Comparison of ENCODE assay signal across 26 cellular contexts in genomic region chr1:183993132-183993531, GRCh38. TPM values are rescaled to one million over a fixed set of nuclear protein-coding genes. Genes with fewer than 3 reads are reported as not detected.
DNase-seq lines count a peak whose midpoint lies in the region; ATAC-seq, FAIRE-seq and TF ChIP-seq lines count a peak whose summit lies in the region.
"Had no signal": no experiment of that assay in that cellular context is flagged by ENCODE, and none has a peak within 500 bp of the region (broad histone marks: within the 10 kb centered on the region; RNA-seq: fewer than 3 reads in every experiment).

No MANE protein-coding gene starts in this region.

- no peak overlapping the region for H2BK15ac ChIP-seq in IMR-90 (ENCODE audit: low read depth, low read length)

- 0 out of 2 replicates have a peak overlapping the region, but pooled peaks have one; percentile 57 for H3K4ac ChIP-seq in IMR-90 (ENCODE audit: low read depth, low read length)

- H3K4me2 ChIP-seq in IMR-90 (ENCODE audit: low read depth, low read length) (no peak overlapping the region), K562 (ENCODE audit: insufficient read depth, low read length) (no peak overlapping the region; the same call in 1 of the 2 replicates)
- H3K4me2 ChIP-seq: neural progenitor cell had no signal

- TF ChIP-seq POLR2A in IMR-90 (IDR thresholded peaks at IDR 0.05; ENCODE audit: low read depth, low read length) (no peak), K562 (conservative IDR thresholded peaks at IDR 0.05) (no peak)

- TF ChIP-seq EP300 in K562 (IDR thresholded peaks at IDR 0.05; ENCODE audit: low read length), result peak; percentile 93

- ATAC-seq in IMR-90 (ENCODE audit: low read depth), result no peak
- ATAC-seq in K562, result peak; percentile 14; the same call in 2 of the 3 replicates
- no peak for ATAC-seq in GM19452 (IDR thresholded peaks at IDR 0.05; ENCODE audit: unreplicated experiment)
- ATAC-seq in HG02973 (IDR thresholded peaks at IDR 0.05; ENCODE audit: unreplicated experiment), result no peak
- ATAC-seq: activated CD8-positive, alpha-beta T cell treated with anti-CD3 and anti-CD28 coated beads, Interleukin-2, amount 10 ng/mL, durations not matched to agents 7 days and 5 days; gastrocnemius medialis had no signal

- H3K9me3 ChIP-seq in IMR-90 (ENCODE audit: control insufficient read depth, insufficient read depth, low read length), result no peaks in the 10 kb centered on the region
- H3K9me3 ChIP-seq in K562 (replicated peaks; ENCODE audit: control insufficient read depth, insufficient read depth, low read depth, low read length), result no peaks in the 10 kb centered on the region
- H3K9me3 ChIP-seq: esophagus muscularis mucosa, gastrocnemius medialis, prostate gland, SJSA1, suprapubic skin had no signal

- no peak overlapping the region for H4K5ac ChIP-seq in IMR-90 (ENCODE audit: low read depth, low read length)

- H4K20me1 ChIP-seq in IMR-90 (ENCODE audit: insufficient read depth, low read length) (no peaks in the 10 kb centered on the region), K562 (replicated peaks; ENCODE audit: control insufficient read depth, insufficient read depth, low read length) (no peaks in the 10 kb centered on the region)

- no peak overlapping the region for H3K4me3 ChIP-seq in IMR-90 (ENCODE audit: insufficient read depth, low read depth, low read length)
- H3K4me3 ChIP-seq in K562, result no peak overlapping the region
- H3K4me3 ChIP-seq: esophagus muscularis mucosa, gastrocnemius medialis, neural progenitor cell, prostate gland, SJSA1, suprapubic skin had no signal

- BruUV-seq in IMR-90 (replicated peaks; lab: Mats Ljungman, UMichigan) (no TSS peak), K562 (replicated peaks; lab: Mats Ljungman, UMichigan) (no TSS peak)

- no peaks in the 10 kb centered on the region for H3K36me3 ChIP-seq in IMR-90 (ENCODE audit: control insufficient read depth, insufficient read depth, low read length)
- no peaks in the 10 kb centered on the region for H3K36me3 ChIP-seq in K562 (ENCODE audit: control insufficient read depth, insufficient read depth, low read length)
- H3K36me3 ChIP-seq: brain microvascular endothelial cell, esophagus muscularis mucosa, gastrocnemius medialis, neural progenitor cell, prostate gland, SJSA1, suprapubic skin had no signal

- peaks cover 8% of the 10 kb centered on the region for H3K4me1 ChIP-seq in IMR-90 (ENCODE audit: control insufficient read depth, insufficient read depth, low read length)
- peaks cover 10 to 73% of the 10 kb centered on the region in 2 experiments for H3K4me1 ChIP-seq in K562 (replicated peaks in 1 of 2; ENCODE audit: control insufficient read depth in 2 of 2, insufficient read depth in 2 of 2, low read length in 2 of 2)
- H3K4me1 ChIP-seq: prostate gland, suprapubic skin had no signal

- TF ChIP-seq RAD21 in IMR-90 (IDR thresholded peaks at IDR 0.05; ENCODE audit: low read length), result no peak
- peak in 1 of 2 experiments; percentile 9; a peak in 2 of 4 replicates for TF ChIP-seq RAD21 in K562 (CRISPR knock-in tag; conservative IDR thresholded peaks at IDR 0.05 in 1 of 2, IDR thresholded peaks at IDR 0.05 in 1 of 2)

- 0 out of 3 replicates have a peak, but pooled peaks cover 5% of the 10 kb centered on the region for H3K79me2 ChIP-seq in K562 (ENCODE audit: control insufficient read depth, insufficient read depth, low read length)

- POLR2A ChIA-PET in IMR-90 (lab: Charles Lee; ENCODE audit: unreplicated experiment) (no interaction called here), K562 (lab: Yijun Ruan, JAX) (interaction anchor here (0.8 to 1.7 kb wide), 4 partner anchors 11 to 65 kb away, joined by 3 read pairs; no protein-coding TSS in a partner anchor)

- H3K14ac ChIP-seq in IMR-90 (replicated peaks; ENCODE audit: low read depth, low read length), result no peak overlapping the region

- H4K8ac ChIP-seq in IMR-90 (ENCODE audit: low read depth in 2 of 2, low read length in 2 of 2), result no peak overlapping the region

- H3K9me1 ChIP-seq in IMR-90 (ENCODE audit: insufficient read depth, low read length), result peaks cover 3% of the 10 kb centered on the region
- H3K9me1 ChIP-seq in K562 (ENCODE audit: control insufficient read depth, insufficient read depth, low read length), result no peaks in the 10 kb centered on the region

- no peak overlapping the region for H2AK9ac ChIP-seq in IMR-90 (replicated peaks; ENCODE audit: low read depth, low read length, poor library complexity)

- TF ChIP-seq CTCF in IMR-90 (conservative IDR thresholded peaks at IDR 0.05; ENCODE audit: low read depth, low read length) (no peak), K562 (IDR thresholded peaks at IDR 0.05 in 2 of 3, conservative IDR thresholded peaks at IDR 0.05 in 1 of 3; ENCODE audit: insufficient read depth in 2 of 3, low read depth in 1 of 3, low read length in 3 of 3) (no peak)

- no peak overlapping the region for H2BK120ac ChIP-seq in IMR-90 (ENCODE audit: low read depth, low read length)

- H3K23ac ChIP-seq in IMR-90 (ENCODE audit: low read depth, low read length), result no peak overlapping the region

- H3K56ac ChIP-seq in IMR-90 (ENCODE audit: extremely low read depth, insufficient read depth, low read length), result no peak overlapping the region

- H2AFZ ChIP-seq in IMR-90 (replicated peaks; ENCODE audit: low read length, poor library complexity), result peak overlapping the region; percentile 34
- H2AFZ ChIP-seq in K562 (ENCODE audit: low read depth, low read length), result no peak overlapping the region
- H2AFZ ChIP-seq: neural progenitor cell had no signal

- H2BK5ac ChIP-seq in IMR-90 (ENCODE audit: low read depth, low read length, poor library complexity, severe bottlenecking), result no peak overlapping the region

- CTCF ChIA-PET in IMR-90 (lab: Yijun Ruan, JAX), result no interaction called here
- CTCF ChIA-PET in K562 (lab: Yijun Ruan, JAX; ENCODE audit: low intra/inter-chr PET ratio), result no interaction called here

- no peaks in the 10 kb centered on the region; a peak in 1 of 4 replicates for H3K79me1 ChIP-seq in IMR-90 (ENCODE audit: low read depth in 1 of 2, low read length in 2 of 2)

- H3K18ac ChIP-seq in IMR-90 (ENCODE audit: low read depth, low read length), result no peak overlapping the region

- in situ Hi-C loops in IMR-90 (cut with MboI; ENCODE audit: low sequenced_read_pairs), result no loop called here
- in situ Hi-C loops in K562 (cut with MboI), result loop anchor here (10.0 kb wide), 1 partner anchor 1888 kb away; no protein-coding TSS in a partner anchor

- H3K27me3 ChIP-seq in IMR-90 (ENCODE audit: control insufficient read depth, insufficient read depth, low read length) (no peaks in the 10 kb centered on the region), K562 (ENCODE audit: control insufficient read depth in 2 of 2, insufficient read depth in 2 of 2, low read length in 2 of 2) (no peaks in the 10 kb centered on the region)
- H3K27me3 ChIP-seq: brain microvascular endothelial cell, esophagus muscularis mucosa, gastrocnemius medialis, neural progenitor cell, SJSA1, suprapubic skin had no signal

- H2BK20ac ChIP-seq in IMR-90 (ENCODE audit: low read depth, low read length), result peak overlapping the region; percentile 22; the same call in 1 of the 2 replicates

- H3K27ac ChIP-seq in IMR-90 (ENCODE audit: insufficient read depth, low read length) (no peak overlapping the region), K562 (ENCODE audit: extremely low read depth, low read depth, low read length) (peak overlapping the region; percentile 53)
- H3K27ac ChIP-seq: brain microvascular endothelial cell, esophagus muscularis mucosa, neural progenitor cell, prostate gland, SJSA1, suprapubic skin had no signal

- FAIRE-seq in K562 (lab: Jason Lieb, UNC), result peak; percentile 57
- FAIRE-seq: colon, urothelium cell line had no signal

- intact Hi-C loops in IMR-90 (cut with micrococcal nuclease) (no loop called here), K562 (cut with micrococcal nuclease) (loop anchor here (2.0 to 5.0 kb wide), 2 partner anchors 36 to 59 kb away; partner anchors contain the start of gene TSEN15)

- peak; percentile 23 to 41 for DNase-seq in AML-193 (lab: John Stamatoyannopoulos, UW)
- no peak for DNase-seq in IMR-90
- peak; percentile 35 for DNase-seq in OCI-M2 (lab: John Stamatoyannopoulos, UW; ENCODE audit: unreplicated experiment)
- peak in 2 of 4 experiments; percentile 50 to 79 for DNase-seq in K562 (ENCODE audit: extremely low read depth in 1 of 4, low spot score in 3 of 4)
- no peak for DNase-seq in HPDE6-E6E7 (ENCODE audit: extremely low spot score)
- DNase-seq in kidney glomerular epithelial cell (lab: John Stamatoyannopoulos, UW), result no peak
- DNase-seq: activated CD4-positive, CD25-positive, alpha-beta regulatory T cell; activated CD8-positive, alpha-beta T cell treated with anti-CD3 and anti-CD28 coated beads, Interleukin-2, amount 10 ng/mL, durations not matched to agents 7 days and 5 days; activated gamma-delta T cell treated with Interleukin-2 at 50 U/mL for 16 hours; brain microvascular endothelial cell; DMS 273 treated with DMSO at 0.1 percent for 48 hours; gastrocnemius medialis; HCEC 1CT; hypothalamus; NCI-H1417 treated with DMSO at 0.1 percent for 48 hours; NCI-H526 treated with DMSO at 0.1 percent for 48 hours had no signal

- no peak overlapping the region for H4K91ac ChIP-seq in IMR-90 (ENCODE audit: insufficient read depth, low read depth, low read length)

- dilution Hi-C loops in IMR-90 (cut with HindIII; ENCODE audit: low sequenced_read_pairs, unreplicated experiment), result no loop called here

- H3K9ac ChIP-seq in IMR-90 (ENCODE audit: low read depth, low read length) (no peak overlapping the region), K562 (ENCODE audit: insufficient read depth in 1 of 2, low read depth in 2 of 2, low read length in 2 of 2) (no peak overlapping the region)
- H3K9ac ChIP-seq: neural progenitor cell had no signal

- H2AK5ac ChIP-seq in IMR-90 (ENCODE audit: low read depth, low read length), result no peak overlapping the region

RNA-seq across cellular contexts. Expression of gene COLGALT2, which starts 44.4 kb away (rescaled TPM):
- total RNA-seq in IMR-90 (2012; rRNA removed) (2.3 and 3.3 TPM in 2 replicates), K562 (2014; rRNA removed) (18.8 and 19.1 TPM in 2 replicates), K562 (2014; rRNA removed; fragmentation: Illumina TruSeq; extraction: Trizol) (19.2 and 23.0 TPM in 2 replicates), K562 (2015; rRNA removed; fragmentation: Illumina TruSeq; extraction: Trizol) (11.3 and 11.6 TPM in 2 replicates), K562 (2021) (23.2 and 29.1 TPM in 2 replicates)
- polyA plus RNA-seq in IMR-90 (2012; rRNA removed) (4.1 and 4.2 TPM in 2 replicates), K562 (2011; rRNA removed) (7.4 and 9.3 TPM in 2 replicates), K562 (2014; fragmentation: Illumina TruSeq; extraction: Trizol) (29.3 and 32.1 TPM in 2 replicates), K562 (2014; fragmentation: Nextera tagmentation; extraction: Ambion mirVana) (10 to 100 TPM; 12.1 to 22.4 TPM), K562 (2014; rRNA removed) (15.8 and 18.5 TPM in 2 replicates)
- 1.9 and 2.2 TPM in 2 replicates for polyA plus RNA-seq in IMR-90 (2012; cell fraction: cytosol; rRNA removed)
- polyA plus RNA-seq in IMR-90 (2012; cell fraction: nucleus; rRNA removed; ENCODE audit: low replicate concordance), result 7.8 and 14.6 TPM in 2 replicates
- total RNA-seq in K562 (2011; cell fraction: chromatin; rRNA removed; ENCODE audit: low replicate concordance), result 26.9 and 36.6 TPM in 2 replicates
- total RNA-seq in K562 (2011; cell fraction: nucleolus; rRNA removed), result 22.2 TPM in 2 replicates
- total RNA-seq in K562 (2011; cell fraction: nucleoplasm; rRNA removed), result 33.3 and 42.1 TPM in 2 replicates
- 8.1 and 8.2 TPM in 2 replicates for polyA plus RNA-seq in K562 (2011; cell fraction: cytosol; rRNA removed)
- 36.5 and 59.0 TPM in 2 replicates for polyA plus RNA-seq in K562 (2011; cell fraction: nucleus; rRNA removed)
- polyA plus RNA-seq in K562 (2012), result 16.0 and 73.3 TPM in 2 replicates
- 9.9 and 12.4 TPM in 2 replicates for polyA minus RNA-seq in K562 (2011; rRNA and poly(A)+ RNA removed)
- 8.8 and 9.0 TPM in 2 replicates for polyA minus RNA-seq in K562 (2011; cell fraction: cytosol; rRNA and poly(A)+ RNA removed)
- 21.8 and 22.5 TPM in 2 replicates for polyA minus RNA-seq in K562 (2011; cell fraction: nucleus; rRNA and poly(A)+ RNA removed)
- polyA plus RNA-seq: CD14-positive monocyte had no signal

RNA-seq across cellular contexts. Expression of gene TSEN15, which starts 58.4 kb away (rescaled TPM):
- total RNA-seq in IMR-90 (2012; rRNA removed), result 45.0 and 80.3 TPM in 2 replicates
- polyA plus RNA-seq in IMR-90 (2012; rRNA removed), result 26.7 and 32.4 TPM in 2 replicates
- polyA plus RNA-seq in IMR-90 (2012; cell fraction: cytosol; rRNA removed), result 59.8 and 60.1 TPM in 2 replicates
- 18.1 and 26.0 TPM in 2 replicates for polyA plus RNA-seq in IMR-90 (2012; cell fraction: nucleus; rRNA removed; ENCODE audit: low replicate concordance)
- total RNA-seq in K562 (2011; cell fraction: chromatin; rRNA removed; ENCODE audit: low replicate concordance), result 40.1 and 121 TPM in 2 replicates
- 27.5 and 40.1 TPM in 2 replicates for total RNA-seq in K562 (2011; cell fraction: nucleolus; rRNA removed)
- total RNA-seq in K562 (2011; cell fraction: nucleoplasm; rRNA removed), result 71.9 and 122 TPM in 2 replicates
- 82.8 and 83.9 TPM in 2 replicates for total RNA-seq in K562 (2014; rRNA removed)
- 121 and 146 TPM in 2 replicates for total RNA-seq in K562 (2014; rRNA removed; fragmentation: Illumina TruSeq; extraction: Trizol)
- 83.2 and 92.8 TPM in 2 replicates for total RNA-seq in K562 (2015; rRNA removed; fragmentation: Illumina TruSeq; extraction: Trizol)
- 81.9 and 86.4 TPM in 2 replicates for total RNA-seq in K562 (2021)
- polyA plus RNA-seq in K562 (2011; rRNA removed), result 97.1 and 108 TPM in 2 replicates
- polyA plus RNA-seq in K562 (2011; cell fraction: cytosol; rRNA removed), result 28.9 and 65.9 TPM in 2 replicates
- polyA plus RNA-seq in K562 (2011; cell fraction: nucleus; rRNA removed), result 65.9 and 104 TPM in 2 replicates
- 56.9 and 143 TPM in 2 replicates for polyA plus RNA-seq in K562 (2012)
- polyA plus RNA-seq in K562 (2014; fragmentation: Illumina TruSeq; extraction: Trizol), result 106 and 118 TPM in 2 replicates
- 10 to 100 TPM; 25.6 to 36.1 TPM for polyA plus RNA-seq in K562 (2014; fragmentation: Nextera tagmentation; extraction: Ambion mirVana)
- 91.3 and 104 TPM in 2 replicates for polyA plus RNA-seq in K562 (2014; rRNA removed)
- 87.9 and 108 TPM in 2 replicates for polyA minus RNA-seq in K562 (2011; rRNA and poly(A)+ RNA removed)
- 43.4 and 50.1 TPM in 2 replicates for polyA minus RNA-seq in K562 (2011; cell fraction: cytosol; rRNA and poly(A)+ RNA removed)
- polyA minus RNA-seq in K562 (2011; cell fraction: nucleus; rRNA and poly(A)+ RNA removed), result 69.7 and 127 TPM in 2 replicates

Comparison
In these comparisons a context has a peak if more than half of its experiments do, and no peak if none do; other contexts are left out.
1. DNase-seq: peak in AML-193 (2 of 2) and OCI-M2 (single experiment); none in IMR-90 (single experiment), HPDE6-E6E7 (single experiment) and kidney glomerular epithelial cell (single experiment).